In the genomic region with DNA sequence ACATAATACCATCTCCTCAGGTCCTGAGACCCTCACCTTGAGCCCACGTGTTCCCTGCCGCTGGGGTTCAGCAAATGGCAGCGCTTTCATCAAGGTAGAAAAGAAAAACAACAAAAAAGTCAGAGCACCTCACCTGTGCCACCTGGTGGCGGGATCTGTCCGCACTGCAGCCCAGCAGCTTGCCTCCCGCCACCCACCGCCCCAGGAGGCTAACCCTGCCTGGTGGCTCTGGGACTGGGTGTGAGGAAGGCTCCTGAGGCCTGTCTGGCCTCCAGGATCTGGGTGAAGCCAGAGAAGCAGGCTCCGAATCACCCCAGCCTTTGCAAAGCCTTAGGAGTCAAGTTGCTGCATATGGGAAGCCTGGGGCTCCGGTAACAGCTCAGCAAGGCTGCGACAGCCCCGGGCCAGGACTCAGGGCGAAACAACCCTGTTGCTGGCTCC, we compare ENCODE assay signal across 1 cellular context.
TF ChIP-seq lines count a peak whose summit lies in the region.

No MANE protein-coding gene starts in this region.

TF ChIP-seq in GM12878, 131 proteins besides CTCF, POLR2A, EP300 and RAD21 (continued from another document):
- TF ChIP-seq, protein P1, sequence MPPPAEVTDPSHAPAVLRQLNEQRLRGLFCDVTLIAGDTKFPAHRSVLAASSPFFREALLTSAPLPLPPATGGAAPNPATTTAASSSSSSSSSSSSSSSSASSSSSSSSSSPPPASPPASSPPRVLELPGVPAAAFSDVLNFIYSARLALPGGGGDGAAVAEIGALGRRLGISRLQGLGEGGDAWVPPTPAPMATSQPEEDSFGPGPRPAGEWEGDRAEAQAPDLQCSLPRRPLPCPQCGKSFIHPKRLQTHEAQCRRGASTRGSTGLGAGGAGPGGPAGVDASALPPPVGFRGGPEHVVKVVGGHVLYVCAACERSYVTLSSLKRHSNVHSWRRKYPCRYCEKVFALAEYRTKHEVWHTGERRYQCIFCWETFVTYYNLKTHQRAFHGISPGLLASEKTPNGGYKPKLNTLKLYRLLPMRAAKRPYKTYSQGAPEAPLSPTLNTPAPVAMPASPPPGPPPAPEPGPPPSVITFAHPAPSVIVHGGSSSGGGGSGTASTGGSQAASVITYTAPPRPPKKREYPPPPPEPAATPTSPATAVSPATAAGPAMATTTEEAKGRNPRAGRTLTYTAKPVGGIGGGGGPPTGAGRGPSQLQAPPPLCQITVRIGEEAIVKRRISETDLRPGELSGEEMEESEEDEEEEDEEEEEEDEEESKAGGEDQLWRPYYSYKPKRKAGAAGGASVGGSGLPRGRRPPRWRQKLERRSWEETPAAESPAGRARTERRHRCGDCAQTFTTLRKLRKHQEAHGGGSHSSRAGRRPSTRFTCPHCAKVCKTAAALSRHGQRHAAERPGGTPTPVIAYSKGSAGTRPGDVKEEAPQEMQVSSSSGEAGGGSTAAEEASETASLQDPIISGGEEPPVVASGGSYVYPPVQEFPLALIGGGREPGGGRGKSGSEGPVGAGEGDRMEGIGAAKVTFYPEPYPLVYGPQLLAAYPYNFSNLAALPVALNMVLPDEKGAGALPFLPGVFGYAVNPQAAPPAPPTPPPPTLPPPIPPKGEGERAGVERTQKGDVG (CRISPR knock-in tag; IDR thresholded peaks at IDR 0.05): no peak
- TF ChIP-seq BCL11A (IDR thresholded peaks at IDR 0.05; ENCODE audit: low read depth, low read length): no peak
